In the genomic region with DNA sequence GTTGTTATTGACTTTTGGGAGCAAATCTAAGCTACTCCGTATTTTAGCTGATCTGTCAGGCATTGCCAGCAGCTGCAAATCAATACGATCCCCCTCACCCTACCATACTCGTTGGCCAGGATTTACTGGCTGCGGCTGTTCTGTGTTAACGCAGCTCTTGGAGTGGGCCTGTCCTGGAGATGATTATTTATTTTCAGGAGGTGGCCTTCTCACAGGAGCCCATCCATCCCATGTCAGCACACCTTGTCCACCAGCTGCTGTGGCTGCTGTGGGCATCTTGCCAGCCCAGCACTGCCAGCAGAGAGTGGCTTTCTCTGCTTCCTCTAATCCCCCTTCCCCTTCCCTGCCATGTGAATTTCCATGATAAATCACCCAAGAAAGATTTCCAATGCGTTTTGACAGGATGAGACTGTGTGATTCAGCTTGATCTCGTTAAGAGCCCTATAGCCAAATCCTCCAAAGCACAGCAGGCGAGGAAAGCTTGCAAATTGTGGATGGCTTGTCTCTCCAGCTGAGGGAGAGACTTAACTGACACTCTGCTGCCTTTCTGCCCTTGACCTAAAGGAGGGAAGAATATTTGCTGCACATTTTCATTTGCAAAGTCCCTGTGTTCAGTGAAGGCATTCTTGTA, we compare ENCODE assay signal across 13 cellular contexts.
A peak's percentile ranks its signal among the peaks of the same experiment; 100 is the strongest.
DNase-seq lines count a peak whose midpoint lies in the region; ATAC-seq and TF ChIP-seq lines count a peak whose summit lies in the region.
"Had no signal": no experiment of that assay in that cellular context is flagged by ENCODE, and none has a peak within 500 bp of the region (broad histone marks: within the 10 kb centered on the region; RNA-seq: fewer than 3 reads in every experiment).

No MANE protein-coding gene starts in this region.

- no peaks in the 10 kb centered on the region for H3K27me3 Mint-ChIP-seq in activated T-helper 1 cell treated with anti-CD3 and anti-CD28 coated beads, Interleukin-12 subunit alpha, Interleukin-12 subunit beta, Interleukin-2, Interleukin-4 antibody, amounts not matched to agents 30 ng/mL and 10 ng/mL and 1 ng/mL, durations not matched to agents 14 hours and 24 hours and 36 hours (ENCODE audit: insufficient read depth)
- H3K27me3 Mint-ChIP-seq in activated T-helper 17 cell treated with anti-CD3 and anti-CD28 coated beads, Interleukin-2, amount 50 U/mL, for 72 hours: peaks cover 4% of the 10 kb centered on the region

- H3K4me1 Mint-ChIP-seq in activated T-helper 1 cell treated with anti-CD3 and anti-CD28 coated beads, Interleukin-12 subunit alpha, Interleukin-12 subunit beta, Interleukin-2, Interleukin-4 antibody, amounts not matched to agents 30 ng/mL and 10 ng/mL and 1 ng/mL, durations not matched to agents 14 hours and 24 hours and 36 hours (ENCODE audit: low read depth): no peaks in the 10 kb centered on the region
- no peaks in the 10 kb centered on the region for H3K4me1 Mint-ChIP-seq in activated T-helper 17 cell treated with anti-CD3 and anti-CD28 coated beads, Interleukin-2, amount 50 U/mL, for 72 hours
- H3K4me1 Mint-ChIP-seq: activated B cell treated with CpG ODN at 0.5 μM for 24 hours had no signal

- H3K4me3 ChIP-seq in A673 (ENCODE audit: low read depth, low read length, poor library complexity, severe bottlenecking): no peak overlapping the region
- H3K4me3 ChIP-seq: transverse colon had no signal

- H3K27ac Mint-ChIP-seq in activated T-helper 1 cell treated with anti-CD3 and anti-CD28 coated beads, Interleukin-12 subunit alpha, Interleukin-12 subunit beta, Interleukin-2, Interleukin-4 antibody, amounts not matched to agents 30 ng/mL and 10 ng/mL and 1 ng/mL, durations not matched to agents 14 hours and 24 hours and 36 hours: no peak overlapping the region
- H3K27ac Mint-ChIP-seq in activated T-helper 17 cell treated with anti-CD3 and anti-CD28 coated beads, Interleukin-2, amount 50 U/mL, for 72 hours: no peak overlapping the region
- H3K27ac Mint-ChIP-seq: activated B cell treated with CpG ODN at 0.5 μM for 24 hours; activated naive CD8-positive, alpha-beta T cell had no signal

- H3K4me3 Mint-ChIP-seq in activated T-helper 1 cell treated with anti-CD3 and anti-CD28 coated beads, Interleukin-12 subunit alpha, Interleukin-12 subunit beta, Interleukin-2, Interleukin-4 antibody, amounts not matched to agents 30 ng/mL and 10 ng/mL and 1 ng/mL, durations not matched to agents 14 hours and 24 hours and 36 hours: no peak overlapping the region
- no peak overlapping the region for H3K4me3 Mint-ChIP-seq in activated T-helper 17 cell treated with anti-CD3 and anti-CD28 coated beads, Interleukin-2, amount 50 U/mL, for 72 hours
- H3K4me3 Mint-ChIP-seq: activated B cell treated with CpG ODN at 0.5 μM for 24 hours; activated naive CD8-positive, alpha-beta T cell had no signal

- no peaks in the 10 kb centered on the region for H3K9me3 Mint-ChIP-seq in activated T-helper 1 cell treated with anti-CD3 and anti-CD28 coated beads, Interleukin-12 subunit alpha, Interleukin-12 subunit beta, Interleukin-2, Interleukin-4 antibody, amounts not matched to agents 30 ng/mL and 10 ng/mL and 1 ng/mL, durations not matched to agents 14 hours and 24 hours and 36 hours
- H3K9me3 Mint-ChIP-seq in activated T-helper 17 cell treated with anti-CD3 and anti-CD28 coated beads, Interleukin-2, amount 50 U/mL, for 72 hours: no peaks in the 10 kb centered on the region
- H3K9me3 Mint-ChIP-seq: activated B cell treated with CpG ODN at 0.5 μM for 24 hours had no signal

- no peaks in the 10 kb centered on the region for H3K36me3 Mint-ChIP-seq in activated T-helper 1 cell treated with anti-CD3 and anti-CD28 coated beads, Interleukin-12 subunit alpha, Interleukin-12 subunit beta, Interleukin-2, Interleukin-4 antibody, amounts not matched to agents 30 ng/mL and 10 ng/mL and 1 ng/mL, durations not matched to agents 14 hours and 24 hours and 36 hours (ENCODE audit: low read depth)
- H3K36me3 Mint-ChIP-seq in activated T-helper 17 cell treated with anti-CD3 and anti-CD28 coated beads, Interleukin-2, amount 50 U/mL, for 72 hours (ENCODE audit: low read depth): no peaks in the 10 kb centered on the region
- H3K36me3 Mint-ChIP-seq: activated naive CD8-positive, alpha-beta T cell had no signal

- no TSS peak for BruUV-seq in A673 (replicated peaks; lab: Mats Ljungman, UMichigan)

- peaks cover 17% of the 10 kb centered on the region for H3K4me1 ChIP-seq in A673 (ENCODE audit: insufficient read depth, low read length, poor library complexity, severe bottlenecking)
- H3K4me1 ChIP-seq: transverse colon had no signal

- POLR2A ChIA-PET in A673 (lab: Charles Lee; ENCODE audit: low non-redundant PET): no interaction called here

- no peak overlapping the region for H3K27ac ChIP-seq in A673 (ENCODE audit: low read depth, low read length, poor library complexity, severe bottlenecking)
- H3K27ac ChIP-seq: transverse colon had no signal

- no peak for ATAC-seq in sciatic nerve
- ATAC-seq in activated T-helper 17 cell treated with anti-CD3 and anti-CD28 coated beads, Interleukin-2, amount 50 U/mL, for 72 hours (replicated peaks): no peak

- CTCF ChIA-PET in A673 (lab: Charles Lee): no interaction called here

- TF ChIP-seq CTCF in A673 (conservative IDR thresholded peaks at IDR 0.05; ENCODE audit: low read depth, low read length): no peak

- no peaks in the 10 kb centered on the region for H3K36me3 ChIP-seq in A673 (ENCODE audit: insufficient read depth, low read length, poor library complexity, severe bottlenecking)
- H3K36me3 ChIP-seq: transverse colon had no signal

- peaks cover 34% of the 10 kb centered on the region for H3K27me3 ChIP-seq in A673 (replicated peaks; ENCODE audit: insufficient read depth, low read depth, low read length, poor library complexity)
- H3K27me3 ChIP-seq: transverse colon had no signal

- DNase-seq in A673 (ENCODE audit: low spot score) (peak; percentile 83), HT1080 (ENCODE audit: low read depth) (peak; percentile 6), NCI-H446 treated with DMSO at 0.1 percent for 48 hours (lab: John Stamatoyannopoulos, UW) (peak; percentile 88), amniotic epithelial cell (ENCODE audit: low read depth) (peak; percentile 24), sciatic nerve (ENCODE audit: low spot score) (no peak), superior temporal gyrus (ENCODE audit: extremely low spot score) (no peak)
- DNase-seq in activated T-helper 1 cell treated with anti-CD3 and anti-CD28 coated beads, Interleukin-12 subunit alpha, Interleukin-12 subunit beta, Interleukin-2, Interleukin-4 antibody, amounts not matched to agents 30 ng/mL and 10 ng/mL and 1 ng/mL, durations not matched to agents 14 hours and 24 hours and 36 hours (ENCODE audit: low spot score): no peak
- DNase-seq: activated B cell treated with CpG ODN at 0.5 μM for 24 hours, cerebellar nuclear complex, NCI-H226, transverse colon had no signal

- no peaks in the 10 kb centered on the region for H3K9me3 ChIP-seq in A673 (ENCODE audit: low read depth, low read length, poor library complexity, severe bottlenecking)
- H3K9me3 ChIP-seq: transverse colon had no signal

- intact Hi-C loops in A673 (cut with micrococcal nuclease; ENCODE audit: unreplicated experiment): no loop called here
- intact Hi-C loops in sciatic nerve (cut with DNase I): no loop called here
- intact Hi-C loops in activated T-helper 1 cell treated with anti-CD3 and anti-CD28 coated beads, Interleukin-12 subunit alpha, Interleukin-12 subunit beta, Interleukin-2, Interleukin-4 antibody, amounts not matched to agents 30 ng/mL and 10 ng/mL and 1 ng/mL, durations not matched to agents 14 hours and 24 hours and 36 hours (cut with micrococcal nuclease): no loop called here

Comparison
In these comparisons a context has a peak if more than half of its experiments do, and no peak if none do; other contexts are left out.
1. DNase-seq: peak in A673 (single experiment), HT1080 (single experiment), NCI-H446 treated with DMSO at 0.1 percent for 48 hours (single experiment) and amniotic epithelial cell (single experiment); none in sciatic nerve (single experiment), activated T-helper 1 cell treated with anti-CD3 and anti-CD28 coated beads, Interleukin-12 subunit alpha, Interleukin-12 subunit beta, Interleukin-2, Interleukin-4 antibody, amounts not matched to agents 30 ng/mL and 10 ng/mL and 1 ng/mL, durations not matched to agents 14 hours and 24 hours and 36 hours (single experiment) and superior temporal gyrus (single experiment).